In genomic region chr2:207767461-207768167, GRCh38 we compare ENCODE assay signal across 8 cellular contexts. TPM values are rescaled to one million over a fixed set of nuclear protein-coding genes. Genes with fewer than 3 reads are reported as not detected.
DNase-seq lines count a peak whose midpoint lies in the region; ATAC-seq and TF ChIP-seq lines count a peak whose summit lies in the region.

No MANE protein-coding gene starts in this region.

- CTCF ChIA-PET in WTC11 (lab: Charles Lee): interaction anchor here (0.7 to 6.3 kb wide), 13 partner anchors 19 to 273 kb away, joined by 3 to 95 read pairs (median 15); partner anchors contain the start of gene METTL21A

- ATAC-seq in WTC11: peak; percentile 1; the same call in 1 of the 2 replicates
- no peak for ATAC-seq in HG03025 (IDR thresholded peaks at IDR 0.05; ENCODE audit: low FRiP score, unreplicated experiment)

- H3K27me3 Mint-ChIP-seq in WTC11 (ENCODE audit: low read depth): no peaks in the 10 kb centered on the region

- no peak for TF ChIP-seq CTCF in WTC11 (IDR thresholded peaks at IDR 0.05)

- intact Hi-C loops in head of caudate nucleus (cut with DNase I) (loop anchor here (5.0 to 10.0 kb wide), 2 partner anchors 207 to 260 kb away; partner anchors contain the start of gene PLEKHM3), posterior cingulate gyrus (cut with DNase I) (loop anchor here (2.0 to 5.0 kb wide), 4 partner anchors 45 to 270 kb away; no protein-coding TSS in a partner anchor)

- no peaks in the 10 kb centered on the region for H3K9me3 Mint-ChIP-seq in WTC11

- peak overlapping the region; percentile 96 for H3K27ac Mint-ChIP-seq in WTC11

- POLR2A ChIA-PET in WTC11 (lab: Charles Lee): interaction anchor here (0.8 kb wide), 2 partner anchors 43 to 213 kb away, joined by 3 read pairs; no protein-coding TSS in a partner anchor

- peaks cover 74% of the 10 kb centered on the region for H3K4me1 Mint-ChIP-seq in WTC11

- DNase-seq in activated CD4-positive, alpha-beta T cell treated with anti-CD3 and anti-CD28 coated beads for 48 hours: peak; percentile 29
- no peak for DNase-seq in activated CD4-positive, alpha-beta T cell treated with anti-CD3 and anti-CD28 coated beads, Interleukin-2, amount 50 U/mL, for 1 hour
- DNase-seq in WTC11 (ENCODE audit: low spot score) (peak; percentile 61), head of caudate nucleus (peak in 39 of 42 donors; percentile 12 to 76 (median 46)), posterior cingulate gyrus (peak in 6 of 10 donors; percentile 35 to 87 (median 62)), GM19238 (ENCODE audit: insufficient read length, low spot score) (no peak), RKO (ENCODE audit: low spot score) (no peak)

- H3K36me3 Mint-ChIP-seq in WTC11: peaks cover 30% of the 10 kb centered on the region

- peak overlapping the region; percentile 94 for H3K4me3 Mint-ChIP-seq in WTC11

TF ChIP-seq in WTC11, 78 proteins besides CTCF, POLR2A, EP300 and RAD21:
- no peak for TF ChIP-seq MLX (CRISPR knock-in tag; IDR thresholded peaks at IDR 0.05)
- peak; percentile 32; the same call in 1 of the 2 replicates for TF ChIP-seq NFE2L1 (CRISPR knock-in tag; IDR thresholded peaks at IDR 0.05)
- peak; percentile 34 for TF ChIP-seq FOXP1 (CRISPR knock-in tag; IDR thresholded peaks at IDR 0.05; ENCODE audit: borderline replicate concordance)
- no peak for TF ChIP-seq GRHL2 (CRISPR knock-in tag; IDR thresholded peaks at IDR 0.05; ENCODE audit: insufficient replicate concordance, severe bottlenecking)
- TF ChIP-seq KAT7 (CRISPR knock-in tag; IDR thresholded peaks at IDR 0.05; ENCODE audit: borderline replicate concordance): 0 out of 2 replicates have a peak, but pooled peaks have one; percentile 4
- 0 out of 2 replicates have a peak, but pooled peaks have one; percentile 4 for TF ChIP-seq ZBTB43 (CRISPR knock-in tag; IDR thresholded peaks at IDR 0.05)
- 0 out of 2 replicates have a peak, but pooled peaks have one; percentile 33 for TF ChIP-seq ZNF138 (CRISPR knock-in tag; conservative IDR thresholded peaks at IDR 0.05)
- TF ChIP-seq HMGXB4 (CRISPR knock-in tag; IDR thresholded peaks at IDR 0.05): no peak
- TF ChIP-seq SMAD4 (CRISPR knock-in tag; IDR thresholded peaks at IDR 0.05): no peak
- no peak for TF ChIP-seq ATF6 (CRISPR knock-in tag; IDR thresholded peaks at IDR 0.05)
- no peak for TF ChIP-seq CBFB (CRISPR knock-in tag; IDR thresholded peaks at IDR 0.05; ENCODE audit: low read depth)
- TF ChIP-seq SMAD3 (CRISPR knock-in tag; IDR thresholded peaks at IDR 0.05; ENCODE audit: borderline replicate concordance): 0 out of 2 replicates have a peak, but pooled peaks have one; percentile 33
- peak; percentile 21; the same call in 1 of the 2 replicates for TF ChIP-seq ARID4B (CRISPR knock-in tag; IDR thresholded peaks at IDR 0.05; ENCODE audit: borderline replicate concordance)
- peak; percentile 23; the same call in 1 of the 2 replicates for TF ChIP-seq ZBTB21 (CRISPR knock-in tag; IDR thresholded peaks at IDR 0.05; ENCODE audit: borderline replicate concordance)
- TF ChIP-seq TEAD1 (CRISPR knock-in tag; IDR thresholded peaks at IDR 0.05): peak; percentile 34; the same call in 1 of the 2 replicates
- TF ChIP-seq ZNF317 (CRISPR knock-in tag; IDR thresholded peaks at IDR 0.05; ENCODE audit: borderline replicate concordance, low read depth): 0 out of 2 replicates have a peak, but pooled peaks have one; percentile 28
- TF ChIP-seq MYBL2 (CRISPR knock-in tag; IDR thresholded peaks at IDR 0.05): no peak
- TF ChIP-seq NFATC4 (CRISPR knock-in tag; IDR thresholded peaks at IDR 0.05): no peak

RNA-seq across cellular contexts. Expression of gene FZD5, which starts 2.1 kb away (rescaled TPM):
- total RNA-seq in WTC11 (2021): 52.8 to 103 TPM (median 53.7 TPM) in 3 replicates

RNA-seq across cellular contexts. Expression of gene CCNYL1, which starts 56.2 kb away (rescaled TPM):
- 26.6 to 31.6 TPM (median 28.1 TPM) in 3 replicates for total RNA-seq in WTC11 (2021)

Comparison
In these comparisons a context has a peak if more than half of its experiments do, and no peak if none do; other contexts are left out.
1. DNase-seq: peak in activated CD4-positive, alpha-beta T cell treated with anti-CD3 and anti-CD28 coated beads for 48 hours (single experiment), WTC11 (single experiment), head of caudate nucleus (39 of 42) and posterior cingulate gyrus (6 of 10); none in activated CD4-positive, alpha-beta T cell treated with anti-CD3 and anti-CD28 coated beads, Interleukin-2, amount 50 U/mL, for 1 hour (single experiment), GM19238 (single experiment) and RKO (single experiment).